In the genomic region with DNA sequence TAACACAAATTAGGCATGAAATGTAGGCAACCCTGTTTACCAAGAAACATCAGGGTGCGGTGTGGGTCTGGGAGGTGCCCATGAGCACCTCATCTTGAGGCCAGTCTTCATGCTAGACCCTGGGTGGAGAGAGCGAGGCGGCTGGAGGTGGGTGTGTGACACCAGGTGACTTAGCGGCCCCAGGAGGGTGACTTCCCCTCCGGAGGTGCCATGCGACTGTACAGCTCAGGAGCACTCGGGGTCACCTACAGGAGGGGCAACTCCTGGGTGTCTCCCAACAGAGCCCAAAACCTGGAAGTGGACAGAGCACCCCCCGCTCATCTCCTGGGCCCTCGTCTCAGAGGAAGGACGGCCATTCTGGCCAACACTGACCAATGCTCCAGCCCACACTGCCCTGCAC, we compare ENCODE assay signal across 31 cellular contexts. TPM values are rescaled to one million over a fixed set of nuclear protein-coding genes. Genes with fewer than 3 reads are reported as not detected.
A peak's percentile ranks its signal among the peaks of the same experiment; 100 is the strongest.
DNase-seq lines count a peak whose midpoint lies in the region; ATAC-seq and TF ChIP-seq lines count a peak whose summit lies in the region.
"Had no signal": no experiment of that assay in that cellular context is flagged by ENCODE, and none has a peak within 500 bp of the region (broad histone marks: within the 10 kb centered on the region; RNA-seq: fewer than 3 reads in every experiment).

No MANE protein-coding gene starts in this region.

- TF ChIP-seq CTCF in GM12865 (IDR thresholded peaks at IDR 0.05; ENCODE audit: insufficient read depth, low read depth, low read length, missing control alignments) (no peak), brain (conservative IDR thresholded peaks at IDR 0.05) (no peak)

- H3K9me3 Mint-ChIP-seq in brain = peaks cover 0 to 7% (median 0%) of the 10 kb centered on the region in 5 experiments
- no peaks in the 10 kb centered on the region for H3K9me3 Mint-ChIP-seq in natural killer cell treated with Interleukin-12 subunit alpha and Interleukin-12 subunit beta and Interleukin-15 and Interleukin-18, amount 100 ng/mL, for 72 hours
- H3K9me3 Mint-ChIP-seq: effector memory CD8-positive, alpha-beta T cell; HFFc6 had no signal

- H3K36me3 Mint-ChIP-seq in brain = no peaks in the 10 kb centered on the region
- H3K36me3 Mint-ChIP-seq in natural killer cell treated with Interleukin-12 subunit alpha and Interleukin-12 subunit beta and Interleukin-15 and Interleukin-18, amount 100 ng/mL, for 72 hours = no peaks in the 10 kb centered on the region
- H3K36me3 Mint-ChIP-seq: stimulated activated effector memory CD8-positive, alpha-beta T cell treated with anti-CD3 and anti-CD28 coated beads, Interleukin-12 subunit alpha, Interleukin-12 subunit beta, amount 100 ng/mL, for 72 hours had no signal

- peaks cover 34% of the 10 kb centered on the region for H3K27me3 Mint-ChIP-seq in brain
- peaks cover 23 to 28% of the 10 kb centered on the region in 2 donors for H3K27me3 Mint-ChIP-seq in natural killer cell treated with Interleukin-12 subunit alpha and Interleukin-12 subunit beta and Interleukin-15 and Interleukin-18, amount 100 ng/mL, for 72 hours

- peak overlapping the region in 3 of 5 experiments; percentile 26 to 54 (median 26) for H3K4me3 Mint-ChIP-seq in brain
- H3K4me3 Mint-ChIP-seq in natural killer cell treated with Interleukin-12 subunit alpha and Interleukin-12 subunit beta and Interleukin-15 and Interleukin-18, amount 100 ng/mL, for 72 hours = no peak overlapping the region
- H3K4me3 Mint-ChIP-seq: HFFc6; stimulated activated effector memory CD8-positive, alpha-beta T cell treated with anti-CD3 and anti-CD28 coated beads, Interleukin-12 subunit alpha, Interleukin-12 subunit beta, amount 100 ng/mL, for 72 hours; T-helper 17 cell had no signal

- no peak for ATAC-seq in activated CD4-positive, CD25-positive, alpha-beta regulatory T cell treated with anti-CD3 and anti-CD28 coated beads, Interleukin-2, amount 50 U/mL, for 24 hours
- no peak for ATAC-seq in natural killer cell treated with Interleukin-12 subunit alpha and Interleukin-12 subunit beta and Interleukin-15 and Interleukin-18, amount 100 ng/mL, for 72 hours
- no peak for ATAC-seq in HG03520 (IDR thresholded peaks at IDR 0.05; ENCODE audit: unreplicated experiment)
- ATAC-seq: effector memory CD8-positive, alpha-beta T cell; K562; naive thymus-derived CD8-positive, alpha-beta T cell; stimulated activated effector memory CD8-positive, alpha-beta T cell treated with anti-CD3 and anti-CD28 coated beads, Interleukin-12 subunit alpha, Interleukin-12 subunit beta, amount 100 ng/mL, for 72 hours; T-helper 17 cell had no signal

- H3K4me1 Mint-ChIP-seq in brain = peaks cover 26% of the 10 kb centered on the region
- peaks cover 11 to 15% of the 10 kb centered on the region in 2 donors for H3K4me1 Mint-ChIP-seq in natural killer cell treated with Interleukin-12 subunit alpha and Interleukin-12 subunit beta and Interleukin-15 and Interleukin-18, amount 100 ng/mL, for 72 hours (ENCODE audit: low read depth in 2 of 2)

- DNase-seq in activated CD4-positive, CD25-positive, alpha-beta regulatory T cell treated with anti-CD3 and anti-CD28 coated beads, Interleukin-2, amount 50 U/mL, for 72 hours = peak; percentile 28
- DNase-seq in GM12865 (ENCODE audit: low read depth) (peak; percentile 0), EL (no peak)
- peak; percentile 58 for DNase-seq in natural killer cell treated with Interleukin-12 subunit alpha and Interleukin-12 subunit beta and Interleukin-15 and Interleukin-18, amount 100 ng/mL, for 72 hours (ENCODE audit: low spot score)
- DNase-seq in stimulated activated CD4-positive, alpha-beta T cell treated with anti-CD3 and anti-CD28 coated beads, Interleukin-4, amount 100 ng/mL, for 24 hours = no peak
- DNase-seq: activated CD4-positive, alpha-beta T cell treated with anti-CD3 and anti-CD28 coated beads for 1 hour; activated gamma-delta T cell; Calu3; cortex of kidney; DMS79; effector memory CD8-positive, alpha-beta T cell; GDM1; GOT3; HFFc6; naive thymus-derived CD8-positive, alpha-beta T cell; NCI-H1105 treated with DMSO at 0.1 percent for 48 hours; NCI-H1930; NCI-H510A treated with DMSO at 0.1 percent for 48 hours; SK-N-SH; stimulated activated CD4-positive, alpha-beta T cell treated with anti-CD3 and anti-CD28 coated beads, Interleukin-15, amount 100 ng/mL, for 24 hours; substantia nigra; T-helper 17 cell had no signal

- no peak overlapping the region for H3K4me3 ChIP-seq in GM12865 (ENCODE audit: low read depth, low read length)
- H3K4me3 ChIP-seq: ascending aorta, K562, lung had no signal

- H3K27ac Mint-ChIP-seq in brain = no peak overlapping the region
- H3K27ac Mint-ChIP-seq in natural killer cell treated with Interleukin-12 subunit alpha and Interleukin-12 subunit beta and Interleukin-15 and Interleukin-18, amount 100 ng/mL, for 72 hours = no peak overlapping the region
- H3K27ac Mint-ChIP-seq: effector memory CD8-positive, alpha-beta T cell; HFFc6; naive thymus-derived CD8-positive, alpha-beta T cell; stimulated activated effector memory CD8-positive, alpha-beta T cell treated with anti-CD3 and anti-CD28 coated beads, Interleukin-12 subunit alpha, Interleukin-12 subunit beta, amount 100 ng/mL, for 72 hours; T-helper 17 cell had no signal

RNA-seq across cellular contexts. Expression of gene SAMD11, which starts 21.7 kb away (rescaled TPM):
- 2.4 TPM for polyA plus RNA-seq in brain (ENCODE audit: insufficient read depth, low read depth, low replicate concordance)
- total RNA-seq in natural killer cell treated with Interleukin-12 subunit alpha and Interleukin-12 subunit beta and Interleukin-15 and Interleukin-18, amount 100 ng/mL, for 72 hours = not detected
- total RNA-seq: activated CD8-positive, alpha-beta memory T cell treated with anti-CD3 and anti-CD28 coated beads for 36 hours; MCF 10A; naive thymus-derived CD8-positive, alpha-beta T cell; T-helper 17 cell had no signal

RNA-seq across cellular contexts. Expression of gene NOC2L, which starts 57.0 kb away (rescaled TPM):
- 85.8 TPM for polyA plus RNA-seq in brain (ENCODE audit: insufficient read depth, low read depth, low replicate concordance)
- 100 to 1,000 TPM; 113 to 143 TPM for total RNA-seq in natural killer cell treated with Interleukin-12 subunit alpha and Interleukin-12 subunit beta and Interleukin-15 and Interleukin-18, amount 100 ng/mL, for 72 hours

RNA-seq across cellular contexts. Expression of gene KLHL17, which starts 58.4 kb away (rescaled TPM):
- polyA plus RNA-seq in brain (ENCODE audit: insufficient read depth, low read depth, low replicate concordance) = 5.6 TPM
- 10 to 100 TPM; 19.0 to 27.9 TPM for total RNA-seq in natural killer cell treated with Interleukin-12 subunit alpha and Interleukin-12 subunit beta and Interleukin-15 and Interleukin-18, amount 100 ng/mL, for 72 hours

Comparison
In these comparisons a context has a peak if more than half of its experiments do, and no peak if none do; other contexts are left out.
1. DNase-seq: peak in activated CD4-positive, CD25-positive, alpha-beta regulatory T cell treated with anti-CD3 and anti-CD28 coated beads, Interleukin-2, amount 50 U/mL, for 72 hours (single experiment), GM12865 (single experiment) and natural killer cell treated with Interleukin-12 subunit alpha and Interleukin-12 subunit beta and Interleukin-15 and Interleukin-18, amount 100 ng/mL, for 72 hours (single experiment); none in EL (single experiment) and stimulated activated CD4-positive, alpha-beta T cell treated with anti-CD3 and anti-CD28 coated beads, Interleukin-4, amount 100 ng/mL, for 24 hours (single experiment).